8 cellular contexts compared by ENCODE assay signal in genomic region chr1:215568287-215568692, GRCh38. TPM values are rescaled to one million over a fixed set of nuclear protein-coding genes. Genes with fewer than 3 reads are reported as not detected.
A peak's percentile ranks its signal among the peaks of the same experiment; 100 is the strongest.
DNase-seq lines count a peak whose midpoint lies in the region; ATAC-seq and TF ChIP-seq lines count a peak whose summit lies in the region.

No MANE protein-coding gene starts in this region.

- POLR2A ChIA-PET in activated naive CD8-positive, alpha-beta T cell treated with anti-CD3 and anti-CD28 coated beads, Interleukin-2, amount 10 ng/mL, durations not matched to agents 7 days and 5 days (lab: Charles Lee): no interaction called here

- 0 to 2% (median 1%) methylated on average over 5 of the region's 5 CpGs for WGBS in ovary, 3 donors

- peak; percentile 64 for DNase-seq in EL
- peak; percentile 51 for DNase-seq in HT1080 (ENCODE audit: low read depth)
- DNase-seq in activated naive CD8-positive, alpha-beta T cell treated with anti-CD3 and anti-CD28 coated beads, Interleukin-2, amount 10 ng/mL, durations not matched to agents 7 days and 5 days: no peak
- no peak for DNase-seq in Right ventricle myocardium superior
- DNase-seq in ovary: peak; percentile 23 to 49 (median 32)
- DNase-seq in SHP77 treated with DMSO at 0.1 percent for 48 hours (lab: John Stamatoyannopoulos, UW): no peak

- ATAC-seq in activated naive CD8-positive, alpha-beta T cell treated with anti-CD3 and anti-CD28 coated beads, Interleukin-2, amount 10 ng/mL, durations not matched to agents 7 days and 5 days (ENCODE audit: low read depth): no peak
- ATAC-seq in Right ventricle myocardium superior (ENCODE audit: poor library complexity): peak; percentile 29
- ATAC-seq in HG03439 (IDR thresholded peaks at IDR 0.05; ENCODE audit: unreplicated experiment): no peak
- no peak for ATAC-seq in HG02852 (IDR thresholded peaks at IDR 0.05; ENCODE audit: unreplicated experiment)

- H3K9me3 ChIP-seq in ovary: no peaks in the 10 kb centered on the region

- H3K27ac ChIP-seq in ovary: peak overlapping the region; percentile 95 to 96

- TF ChIP-seq EP300 in ovary (IDR thresholded peaks at IDR 0.05): no peak

- no peak for TF ChIP-seq POLR2A in ovary (IDR thresholded peaks at IDR 0.05)

- intact Hi-C loops in Right ventricle myocardium superior (cut with DNase I): no loop called here
- intact Hi-C loops in ovary (cut with DNase I): no loop called here

- H3K9me3 Mint-ChIP-seq in activated naive CD8-positive, alpha-beta T cell treated with anti-CD3 and anti-CD28 coated beads, Interleukin-2, amount 10 ng/mL, durations not matched to agents 7 days and 5 days: no peaks in the 10 kb centered on the region

- peaks cover 6% of the 10 kb centered on the region for H3K4me1 ChIP-seq in ovary (ENCODE audit: insufficient read depth)

- H3K27me3 ChIP-seq in ovary: no peaks in the 10 kb centered on the region

- H3K4me1 Mint-ChIP-seq in activated naive CD8-positive, alpha-beta T cell treated with anti-CD3 and anti-CD28 coated beads, Interleukin-2, amount 10 ng/mL, durations not matched to agents 7 days and 5 days: peaks cover 15% of the 10 kb centered on the region

- no peak for TF ChIP-seq CTCF in ovary (IDR thresholded peaks at IDR 0.05)

- peak overlapping the region; percentile 52 for H3K4me3 ChIP-seq in ovary

- H3K27ac Mint-ChIP-seq in activated naive CD8-positive, alpha-beta T cell treated with anti-CD3 and anti-CD28 coated beads, Interleukin-2, amount 10 ng/mL, durations not matched to agents 7 days and 5 days: peak overlapping the region; percentile 50

- H3K27me3 Mint-ChIP-seq in activated naive CD8-positive, alpha-beta T cell treated with anti-CD3 and anti-CD28 coated beads, Interleukin-2, amount 10 ng/mL, durations not matched to agents 7 days and 5 days: peaks cover 19% of the 10 kb centered on the region

- peak overlapping the region; percentile 81 for H3K4me3 Mint-ChIP-seq in activated naive CD8-positive, alpha-beta T cell treated with anti-CD3 and anti-CD28 coated beads, Interleukin-2, amount 10 ng/mL, durations not matched to agents 7 days and 5 days

- H3K36me3 ChIP-seq in ovary: no peaks in the 10 kb centered on the region

- H3K36me3 Mint-ChIP-seq in activated naive CD8-positive, alpha-beta T cell treated with anti-CD3 and anti-CD28 coated beads, Interleukin-2, amount 10 ng/mL, durations not matched to agents 7 days and 5 days: no peaks in the 10 kb centered on the region

RNA-seq across cellular contexts. Expression of gene KCTD3, which starts 1.2 kb away (rescaled TPM):
- total RNA-seq in HT1080 (2014; rRNA removed; shearing (Covaris generic)): 23.2 and 26.9 TPM in 2 replicates
- polyA plus RNA-seq in HT1080 (2015; cell fraction: cytosol; rRNA removed): 26.9 and 36.6 TPM in 2 replicates
- 41.0 and 47.6 TPM in 2 replicates for polyA plus RNA-seq in HT1080 (2015; cell fraction: nucleus; rRNA removed)
- 1 to 10 TPM; 3.3 to 3.9 TPM for total RNA-seq in activated naive CD8-positive, alpha-beta T cell treated with anti-CD3 and anti-CD28 coated beads, Interleukin-2, amount 10 ng/mL, durations not matched to agents 7 days and 5 days
- total RNA-seq in Right ventricle myocardium superior: 12.4 TPM
- total RNA-seq in ovary: 10 to 100 TPM; 28.3 to 39.1 (median 30.7) TPM
- polyA plus RNA-seq in ovary: 10 to 100 TPM; 23.8 to 26.8 TPM

Comparison
In these comparisons a context has a peak if more than half of its experiments do, and no peak if none do; other contexts are left out.
1. DNase-seq: peak in EL (single experiment), HT1080 (single experiment) and ovary (5 of 5); none in activated naive CD8-positive, alpha-beta T cell treated with anti-CD3 and anti-CD28 coated beads, Interleukin-2, amount 10 ng/mL, durations not matched to agents 7 days and 5 days (single experiment), Right ventricle myocardium superior (single experiment) and SHP77 treated with DMSO at 0.1 percent for 48 hours (single experiment).